ENCODE assay signal across 9 cellular contexts in genomic region chr1:38578444-38578951, GRCh38.
DNase-seq lines count a peak whose midpoint lies in the region; ATAC-seq and TF ChIP-seq lines count a peak whose summit lies in the region.
"Had no signal": no experiment of that assay in that cellular context is flagged by ENCODE, and none has a peak within 500 bp of the region (broad histone marks: within the 10 kb centered on the region; RNA-seq: fewer than 3 reads in every experiment).

No MANE protein-coding gene starts in this region.

- H3K4me1 ChIP-seq in iPS DF 6.9 (ENCODE audit: control insufficient read depth, insufficient read depth, low read length) (no peaks in the 10 kb centered on the region), smooth muscle cell (ENCODE audit: low read depth) (no peaks in the 10 kb centered on the region)
- H3K4me1 ChIP-seq: prostate gland had no signal

- peak; percentile 52 for DNase-seq in activated CD8-positive, alpha-beta memory T cell treated with anti-CD3 and anti-CD28 coated beads, Interleukin-2, amount 50 U/mL, for 48 hours
- DNase-seq in activated CD8-positive, alpha-beta memory T cell treated with anti-CD3 and anti-CD28 coated beads for 24 hours = no peak
- DNase-seq in NCI-H748 treated with DMSO at 0.1 percent for 48 hours (lab: John Stamatoyannopoulos, UW) = peak; percentile 8
- no peak for DNase-seq in iPS DF 6.9 (ENCODE audit: low read depth, low spot score)
- DNase-seq in smooth muscle cell (lab: John Stamatoyannopoulos, UW; ENCODE audit: unreplicated experiment) = no peak
- no peak for DNase-seq in NCI-H2107 (lab: John Stamatoyannopoulos, UW)
- DNase-seq in NCI-H1048 (lab: John Stamatoyannopoulos, UW) = no peak

- H3K27ac ChIP-seq in iPS DF 6.9 (ENCODE audit: low read length) (no peak overlapping the region), smooth muscle cell (ENCODE audit: low read depth) (no peak overlapping the region)
- H3K27ac ChIP-seq: prostate gland had no signal

- peak overlapping the region; percentile 72 for H2AFZ ChIP-seq in smooth muscle cell (ENCODE audit: low read depth)

- no peaks in the 10 kb centered on the region for H4K20me1 ChIP-seq in smooth muscle cell (ENCODE audit: low read depth)

- H3K79me2 ChIP-seq in smooth muscle cell (ENCODE audit: low read depth) = no peaks in the 10 kb centered on the region

- H3F3A ChIP-seq in smooth muscle cell (ENCODE audit: low read depth) = no peaks in the 10 kb centered on the region

- H3K4me2 ChIP-seq in smooth muscle cell = peak overlapping the region; percentile 89

- H3K27me3 ChIP-seq in iPS DF 6.9 (ENCODE audit: control insufficient read depth, insufficient read depth, low read length) (peaks cover 17% of the 10 kb centered on the region; the same call in 1 of the 2 replicates), smooth muscle cell (ENCODE audit: low read depth) (peaks cover 75% of the 10 kb centered on the region)

- H3K4me3 ChIP-seq in iPS DF 6.9 (ENCODE audit: low read length) (peak overlapping the region; percentile 38; the same call in 1 of the 2 replicates), smooth muscle cell (peak overlapping the region; percentile 51)
- H3K4me3 ChIP-seq: prostate gland had no signal

- no peaks in the 10 kb centered on the region for H3K36me3 ChIP-seq in iPS DF 6.9 (ENCODE audit: control insufficient read depth, insufficient read depth, low read length)
- no peaks in the 10 kb centered on the region for H3K36me3 ChIP-seq in smooth muscle cell (ENCODE audit: low read depth)
- H3K36me3 ChIP-seq: prostate gland had no signal

- WGBS in iPS DF 6.9 (ENCODE audit: insufficient coverage, insufficient read length) = no CpG with 5 or more reads among the region's 52 CpGs
- WGBS in smooth muscle cell (ENCODE audit: low lambda C conversion rate) = 4% methylated on average over 37 of the region's 52 CpGs

- no peak overlapping the region for H3K9ac ChIP-seq in smooth muscle cell (ENCODE audit: low read depth)

- TF ChIP-seq CTCF in smooth muscle cell (IDR thresholded peaks at IDR 0.05; ENCODE audit: borderline replicate concordance, insufficient read depth, poor library complexity, severe bottlenecking) = no peak

- H3K9me3 ChIP-seq in iPS DF 6.9 (ENCODE audit: control insufficient read depth, insufficient read depth, low read length) (no peaks in the 10 kb centered on the region), smooth muscle cell (replicated peaks; ENCODE audit: low read depth) (no peaks in the 10 kb centered on the region)
- H3K9me3 ChIP-seq: prostate gland had no signal

- ATAC-seq in HG03139 (IDR thresholded peaks at IDR 0.05; ENCODE audit: unreplicated experiment) = no peak

Comparison
In these comparisons a context has a peak if more than half of its experiments do, and no peak if none do; other contexts are left out.
1. DNase-seq: peak in activated CD8-positive, alpha-beta memory T cell treated with anti-CD3 and anti-CD28 coated beads, Interleukin-2, amount 50 U/mL, for 48 hours (single experiment) and NCI-H748 treated with DMSO at 0.1 percent for 48 hours (single experiment); none in activated CD8-positive, alpha-beta memory T cell treated with anti-CD3 and anti-CD28 coated beads for 24 hours (single experiment), iPS DF 6.9 (single experiment), smooth muscle cell (single experiment), NCI-H2107 (single experiment) and NCI-H1048 (single experiment).